8 cellular contexts compared by ENCODE assay signal in the genomic region with DNA sequence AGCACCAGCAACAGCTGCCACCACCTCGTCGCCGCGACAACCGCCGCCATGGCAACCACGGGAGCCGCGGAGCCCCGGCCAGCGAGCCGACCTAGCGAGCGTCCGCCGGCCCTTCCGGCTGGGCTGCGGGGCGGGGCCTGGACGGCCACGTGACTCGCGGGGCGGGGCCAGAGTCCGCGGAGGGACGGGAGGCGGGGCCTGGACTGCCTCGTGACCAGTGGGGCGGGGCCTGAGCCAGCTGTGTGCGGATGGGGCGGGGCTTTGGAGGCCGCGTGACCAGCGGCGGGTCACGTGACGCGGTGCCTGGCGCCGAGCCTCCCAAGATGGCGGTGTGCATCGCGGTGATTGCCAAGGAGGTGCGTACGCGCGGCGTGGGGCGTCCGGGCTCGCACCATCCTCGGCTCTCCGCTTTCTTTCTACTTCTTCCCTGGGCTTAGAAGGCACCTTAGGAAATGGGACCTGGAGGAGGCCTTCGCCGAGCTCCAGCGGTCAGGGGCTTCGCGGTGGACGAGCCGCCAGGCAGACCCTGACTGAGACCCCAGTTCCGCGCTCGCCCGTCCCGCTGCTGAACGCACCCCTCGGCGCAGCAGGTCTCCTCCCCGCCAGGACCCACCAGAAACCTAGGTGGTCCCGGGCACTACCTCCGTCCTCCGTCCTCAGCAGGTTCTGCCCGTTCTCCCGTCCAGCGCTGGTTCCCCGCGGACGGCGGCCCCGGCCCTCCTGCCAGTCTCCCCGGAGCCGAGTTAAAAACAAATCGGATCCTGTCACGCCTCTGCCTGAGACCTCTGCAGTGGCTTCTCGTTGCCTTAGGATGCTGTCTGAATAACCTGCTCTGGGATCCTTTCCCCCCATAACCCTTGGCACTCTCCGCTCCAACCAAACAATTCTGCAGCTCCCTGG. TPM values are rescaled to one million over a fixed set of nuclear protein-coding genes. Genes with fewer than 3 reads are reported as not detected.
DNase-seq lines count a peak whose midpoint lies in the region; TF ChIP-seq lines count a peak whose summit lies in the region.

A gene with protein sequence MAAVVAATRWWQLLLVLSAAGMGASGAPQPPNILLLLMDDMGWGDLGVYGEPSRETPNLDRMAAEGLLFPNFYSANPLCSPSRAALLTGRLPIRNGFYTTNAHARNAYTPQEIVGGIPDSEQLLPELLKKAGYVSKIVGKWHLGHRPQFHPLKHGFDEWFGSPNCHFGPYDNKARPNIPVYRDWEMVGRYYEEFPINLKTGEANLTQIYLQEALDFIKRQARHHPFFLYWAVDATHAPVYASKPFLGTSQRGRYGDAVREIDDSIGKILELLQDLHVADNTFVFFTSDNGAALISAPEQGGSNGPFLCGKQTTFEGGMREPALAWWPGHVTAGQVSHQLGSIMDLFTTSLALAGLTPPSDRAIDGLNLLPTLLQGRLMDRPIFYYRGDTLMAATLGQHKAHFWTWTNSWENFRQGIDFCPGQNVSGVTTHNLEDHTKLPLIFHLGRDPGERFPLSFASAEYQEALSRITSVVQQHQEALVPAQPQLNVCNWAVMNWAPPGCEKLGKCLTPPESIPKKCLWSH (minus strand): TSS at position 120 of the 900 bp plus-strand sequence. CDS start 70 bp downstream, at position 50.
A gene with protein sequence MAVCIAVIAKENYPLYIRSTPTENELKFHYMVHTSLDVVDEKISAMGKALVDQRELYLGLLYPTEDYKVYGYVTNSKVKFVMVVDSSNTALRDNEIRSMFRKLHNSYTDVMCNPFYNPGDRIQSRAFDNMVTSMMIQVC (plus strand): TSS at position 300 of the 900 bp plus-strand sequence. CDS start 24 bp downstream, at position 324.

- H3K4me3 Mint-ChIP-seq in H9 (peak within 1 kb of the TSS; percentile 96 to 100), nephron progenitor cell (peak within 1 kb of the TSS; percentile 100)
- peak within 1 kb of the TSS; percentile 95 for H3K4me3 Mint-ChIP-seq in stimulated activated naive CD8-positive, alpha-beta T cell treated with anti-CD3 and anti-CD28 coated beads, Interleukin-15, Interleukin-2, amounts not matched to agents 100 ng/mL and 50 ng/mL, for 24 hours

- no peaks in the 10 kb centered on the region for H3K27me3 ChIP-seq in H9 (ENCODE audit: insufficient read depth, low read length)
- H3K27me3 ChIP-seq in MM.1S (replicated peaks; ENCODE audit: insufficient read depth, low read length) = no peaks in the 10 kb centered on the region

- H3K4me1 Mint-ChIP-seq in H9 = peaks cover 9 to 18% of the 10 kb centered on the region in 2 experiments
- peaks cover 26% of the 10 kb centered on the region for H3K4me1 Mint-ChIP-seq in nephron progenitor cell
- H3K4me1 Mint-ChIP-seq in stimulated activated naive CD8-positive, alpha-beta T cell treated with anti-CD3 and anti-CD28 coated beads, Interleukin-15, Interleukin-2, amounts not matched to agents 100 ng/mL and 50 ng/mL, for 24 hours (ENCODE audit: low read depth) = peaks cover 31% of the 10 kb centered on the region

- H3K4me2 ChIP-seq in H9 (ENCODE audit: insufficient read depth, insufficient read length, low read length) = peak within 1 kb of the TSS; percentile 98
- H3K4me2 ChIP-seq in MM.1S (ENCODE audit: low read depth, low read length) = peak within 1 kb of the TSS; percentile 81

- H3K79me2 ChIP-seq in H9 (ENCODE audit: insufficient read depth, low read length) (no peaks in the 10 kb centered on the region), MM.1S (ENCODE audit: low read length) (peaks cover 16% of the 10 kb centered on the region)

- H2BK15ac ChIP-seq in H9 (ENCODE audit: low read depth, low read length) = no peak within 1 kb of the TSS

- no peak within 1 kb of the TSS for H2BK5ac ChIP-seq in H9 (ENCODE audit: insufficient read length, low read length)

- H3K9me2 ChIP-seq in MM.1S (replicated peaks; ENCODE audit: insufficient read depth, low read length) = no peaks in the 10 kb centered on the region

- H3K18ac ChIP-seq in H9 (ENCODE audit: insufficient read length, low read depth, low read length) = peak within 1 kb of the TSS; percentile 64

- H3K9me3 Mint-ChIP-seq in H9 (peaks cover 0 to 3% of the 10 kb centered on the region in 2 experiments; a peak in 2 of 5 replicates), nephron progenitor cell (no peaks in the 10 kb centered on the region)
- no peaks in the 10 kb centered on the region for H3K9me3 Mint-ChIP-seq in stimulated activated naive CD8-positive, alpha-beta T cell treated with anti-CD3 and anti-CD28 coated beads, Interleukin-15, Interleukin-2, amounts not matched to agents 100 ng/mL and 50 ng/mL, for 24 hours

- H2BK12ac ChIP-seq in H9 (ENCODE audit: insufficient read length, low read depth, low read length) = no peak within 1 kb of the TSS

- TF ChIP-seq CTCF in H9 (conservative IDR thresholded peaks at IDR 0.05) = no peak
- TF ChIP-seq CTCF in MM.1S (IDR thresholded peaks at IDR 0.05; ENCODE audit: low read length) = no peak
- TF ChIP-seq CTCF in fibroblast of the aortic adventitia (IDR thresholded peaks at IDR 0.05; ENCODE audit: insufficient read depth, low read length) = no peak
- no peak for TF ChIP-seq CTCF in nephron progenitor cell (IDR thresholded peaks at IDR 0.05)

- H3K27ac Mint-ChIP-seq in H9 = peak within 1 kb of the TSS; percentile 24 to 98 (median 89); a peak in 6 of 7 replicates
- peak within 1 kb of the TSS; percentile 97 for H3K27ac Mint-ChIP-seq in nephron progenitor cell
- peak within 1 kb of the TSS; percentile 95 for H3K27ac Mint-ChIP-seq in stimulated activated naive CD8-positive, alpha-beta T cell treated with anti-CD3 and anti-CD28 coated beads, Interleukin-15, Interleukin-2, amounts not matched to agents 100 ng/mL and 50 ng/mL, for 24 hours

- H3K4me3 ChIP-seq in MM.1S (ENCODE audit: low read length) (peak within 1 kb of the TSS; percentile 87), fibroblast of the aortic adventitia (ENCODE audit: low read depth, low read length) (peak within 1 kb of the TSS; percentile 98)

- no peak within 1 kb of the TSS for H2BK20ac ChIP-seq in H9 (ENCODE audit: low read depth, low read length, poor library complexity, severe bottlenecking)

- WGBS in H9 (ENCODE audit: extremely low coverage, insufficient read length, low lambda C conversion rate) = no CpG with 5 or more reads among the region's 87 CpGs

- no peaks in the 10 kb centered on the region for H3K79me1 ChIP-seq in H9 (ENCODE audit: insufficient read depth, low read depth, low read length, poor library complexity, severe bottlenecking)

- H3K36me3 ChIP-seq in MM.1S (replicated peaks; ENCODE audit: insufficient read depth, low read length) = no peaks in the 10 kb centered on the region

- no peak within 1 kb of the TSS for H3K23ac ChIP-seq in H9 (ENCODE audit: insufficient read length, low read depth, low read length)

- no peak within 1 kb of the TSS for H2AK5ac ChIP-seq in H9 (ENCODE audit: insufficient read length, low read length)

- no peak within 1 kb of the TSS for H3K4ac ChIP-seq in H9 (ENCODE audit: low read depth, low read length)

- H2AFZ ChIP-seq in H9 (ENCODE audit: low read length) (no peak within 1 kb of the TSS), MM.1S (ENCODE audit: low read length) (peak within 1 kb of the TSS; percentile 65)

- H3K4me1 ChIP-seq in H9 (ENCODE audit: insufficient read depth, low read length) (no peaks in the 10 kb centered on the region), MM.1S (ENCODE audit: low read length) (no peaks in the 10 kb centered on the region)

- H4K8ac ChIP-seq in H9 (replicated peaks; ENCODE audit: insufficient read length, low read depth, low read length) = no peak within 1 kb of the TSS

- H4K91ac ChIP-seq in H9 (ENCODE audit: insufficient read length, low read depth, low read length) = no peak within 1 kb of the TSS

- peaks cover 8% of the 10 kb centered on the region for H3K23me2 ChIP-seq in H9 (ENCODE audit: insufficient read length, low read depth, low read length, poor library complexity, severe bottlenecking)

- no peak within 1 kb of the TSS for H3T11ph ChIP-seq in H9 (ENCODE audit: low read length)

- H3K36me3 Mint-ChIP-seq in H9 (ENCODE audit: insufficient read depth in 1 of 3, low read depth in 3 of 3) = peaks cover 24 to 34% (median 26%) of the 10 kb centered on the region in 3 experiments
- peaks cover 5% of the 10 kb centered on the region for H3K36me3 Mint-ChIP-seq in nephron progenitor cell (ENCODE audit: low read depth)
- H3K36me3 Mint-ChIP-seq in stimulated activated naive CD8-positive, alpha-beta T cell treated with anti-CD3 and anti-CD28 coated beads, Interleukin-15, Interleukin-2, amounts not matched to agents 100 ng/mL and 50 ng/mL, for 24 hours (ENCODE audit: low read depth) = peaks cover 19% of the 10 kb centered on the region

- H4K20me1 ChIP-seq in H9 (ENCODE audit: control insufficient read depth, insufficient read depth, insufficient read length) (no peaks in the 10 kb centered on the region), MM.1S (ENCODE audit: insufficient read depth, low read length) (no peaks in the 10 kb centered on the region)

- DNase-seq in ELR (ENCODE audit: low read depth) (peak; percentile 97), H9 (peak; percentile 96), MM.1S (peak; percentile 88), SHP77 treated with DMSO at 0.1 percent for 48 hours (lab: John Stamatoyannopoulos, UW) (peak; percentile 83), fibroblast of the aortic adventitia (ENCODE audit: low read depth) (peak; percentile 93), nephron progenitor cell (peak; percentile 100)
- peak; percentile 100 for DNase-seq in activated effector memory CD4-positive, alpha-beta T cell treated with anti-CD3 and anti-CD28 coated beads, Interleukin-2, amount 50 U/mL, for 16 hours

- H3F3A ChIP-seq in MM.1S (ENCODE audit: insufficient read depth, low read length) = no peaks in the 10 kb centered on the region

- H3K9me3 ChIP-seq in H9 (ENCODE audit: control insufficient read depth, low read depth, low read length) (no peaks in the 10 kb centered on the region), MM.1S (replicated peaks; ENCODE audit: insufficient read depth, low read length) (no peaks in the 10 kb centered on the region)

- H3K14ac ChIP-seq in H9 (ENCODE audit: insufficient read depth, low read length) = peak within 1 kb of the TSS; percentile 48

- H3K9ac ChIP-seq in H9 (ENCODE audit: extremely low read depth, insufficient read length, low read length) (peak within 1 kb of the TSS; percentile 83), MM.1S (ENCODE audit: low read length) (peak within 1 kb of the TSS; percentile 68; the same call in 1 of the 2 replicates)

- no peak within 1 kb of the TSS for H3K27ac ChIP-seq in H9 (ENCODE audit: insufficient read length, low read depth, low read length)
- no peak within 1 kb of the TSS for H3K27ac ChIP-seq in MM.1S (ENCODE audit: low read length)

- H3K27me3 Mint-ChIP-seq in H9 (ENCODE audit: low read depth) (no peaks in the 10 kb centered on the region), nephron progenitor cell (ENCODE audit: low read depth, poor library complexity) (no peaks in the 10 kb centered on the region)
- H3K27me3 Mint-ChIP-seq in stimulated activated naive CD8-positive, alpha-beta T cell treated with anti-CD3 and anti-CD28 coated beads, Interleukin-15, Interleukin-2, amounts not matched to agents 100 ng/mL and 50 ng/mL, for 24 hours = no peaks in the 10 kb centered on the region

- H3K56ac ChIP-seq in H9 (ENCODE audit: insufficient read length, low read depth, low read length) = no peak within 1 kb of the TSS

- H4K5ac ChIP-seq in H9 (ENCODE audit: insufficient read length, low read depth, low read length) = peak within 1 kb of the TSS; percentile 14

- no peak within 1 kb of the TSS for H2BK120ac ChIP-seq in H9 (ENCODE audit: low read depth, low read length, poor library complexity, severe bottlenecking)

RNA-seq across cellular contexts. Expression of the first gene that starts in this region (rescaled TPM):
- 20.0 and 20.3 TPM in 2 replicates for total RNA-seq in H9 (2021)
- total RNA-seq in fibroblast of the aortic adventitia (ENCODE audit: low replicate concordance) = 11.6 and 22.5 TPM in 2 replicates

RNA-seq across cellular contexts. Expression of the second gene that starts in this region (rescaled TPM):
- 90.3 and 102 TPM in 2 replicates for total RNA-seq in H9 (2021)
- 30.6 and 57.2 TPM in 2 replicates for total RNA-seq in fibroblast of the aortic adventitia (ENCODE audit: low replicate concordance)
